27 cellular contexts compared by ENCODE assay signal in genomic region chr6:41111017-41111416, GRCh38. TPM values are rescaled to one million over a fixed set of nuclear protein-coding genes. Genes with fewer than 3 reads are reported as not detected.
DNase-seq lines count a peak whose midpoint lies in the region; ATAC-seq and TF ChIP-seq lines count a peak whose summit lies in the region.
"Had no signal": no experiment of that assay in that cellular context is flagged by ENCODE, and none has a peak within 500 bp of the region (broad histone marks: within the 10 kb centered on the region; RNA-seq: fewer than 3 reads in every experiment).

No MANE protein-coding gene starts in this region.

- 21% methylated on average over 3 of the region's 3 CpGs for WGBS in mammary epithelial cell (ENCODE audit: low coverage, missing lambda C conversion rate)

- in situ Hi-C loops in mammary epithelial cell (cut with MboI; ENCODE audit: low sequenced_read_pairs in 2 of 2), result no loop called here

- H3K27me3 Mint-ChIP-seq in MCF 10A (ENCODE audit: insufficient read depth, unreplicated experiment), result no peaks in the 10 kb centered on the region
- H3K27me3 Mint-ChIP-seq: CD8-positive, alpha-beta memory T cell; IgD-negative memory B cell had no signal

- H3K9ac ChIP-seq in mammary epithelial cell (ENCODE audit: insufficient read depth, low read length), result no peak overlapping the region

- no peaks in the 10 kb centered on the region for H4K20me1 ChIP-seq in mammary epithelial cell (ENCODE audit: insufficient read depth, low read length)

- H3K4me1 Mint-ChIP-seq in MCF 10A (ENCODE audit: insufficient read depth, unreplicated experiment), result no peaks in the 10 kb centered on the region
- H3K4me1 Mint-ChIP-seq: CD14-positive monocyte; CD8-positive, alpha-beta memory T cell; IgD-negative memory B cell had no signal

- H3K27ac Mint-ChIP-seq in MCF 10A (ENCODE audit: low read depth, unreplicated experiment), result no peak overlapping the region
- H3K27ac Mint-ChIP-seq: CD14-positive monocyte, GM23338, HFFc6, IgD-negative memory B cell had no signal

- H3K36me3 Mint-ChIP-seq in MCF 10A (ENCODE audit: insufficient read depth, unreplicated experiment), result peaks cover 14% of the 10 kb centered on the region

- POLR2A ChIA-PET in MCF 10A (lab: Yijun Ruan, JAX), result no interaction called here

- H3K79me2 ChIP-seq in mammary epithelial cell (ENCODE audit: insufficient read depth, low read length), result no peaks in the 10 kb centered on the region

- dilution Hi-C loops in mammary epithelial cell (cut with HindIII; ENCODE audit: low sequenced_read_pairs), result no loop called here

- H3K4me3 ChIP-seq in mammary epithelial cell (replicated peaks in 1 of 3; ENCODE audit: insufficient read depth in 1 of 3, low read depth in 2 of 3, low read length in 3 of 3) (no peak overlapping the region), upper lobe of right lung (no peak overlapping the region), tibial artery (no peak overlapping the region)
- H3K4me3 ChIP-seq: GM23338, HAP-1, SK-N-MC had no signal

- H3K36me3 ChIP-seq in mammary epithelial cell (ENCODE audit: insufficient read depth, low read length) (no peaks in the 10 kb centered on the region), upper lobe of right lung (no peaks in the 10 kb centered on the region), tibial artery (peaks cover 0 to 12% (median 7%) of the 10 kb centered on the region in 3 donors)
- H3K36me3 ChIP-seq: BE2C, HAP-1 had no signal

- ATAC-seq in upper lobe of right lung (peak; percentile 62), GM21526 (IDR thresholded peaks at IDR 0.05; ENCODE audit: low FRiP score, unreplicated experiment) (no peak)
- ATAC-seq: GM23338 had no signal

- no peaks in the 10 kb centered on the region for H3K9me3 ChIP-seq in mammary epithelial cell (replicated peaks; ENCODE audit: insufficient read depth, low read length)
- H3K9me3 ChIP-seq in upper lobe of right lung, result no peaks in the 10 kb centered on the region
- H3K9me3 ChIP-seq in tibial artery, result no peaks in the 10 kb centered on the region
- H3K9me3 ChIP-seq: BE2C, HAP-1 had no signal

- DNase-seq in mammary epithelial cell (peak; percentile 87), MCF 10A (ENCODE audit: unreplicated experiment) (no peak), islet precursor cell (peak; percentile 66), upper lobe of right lung (no peak), tibial artery (no peak)
- DNase-seq in stimulated activated CD4-positive, alpha-beta T cell treated with anti-CD3 and anti-CD28 coated beads, Interleukin-4, amount 100 ng/mL, for 24 hours, result no peak
- DNase-seq: 8988T; ACHN; BE2C; Calu3; CD8-positive, alpha-beta memory T cell; HFFc6; NCI-H1092; NCI-H1417 treated with DMSO at 0.1 percent for 48 hours; NCI-H1694 treated with DMSO at 0.1 percent for 48 hours; NCI-H2107; RPMI8226; SHP77 treated with DMSO at 0.1 percent for 48 hours had no signal

- no peak overlapping the region for H3K4me3 Mint-ChIP-seq in MCF 10A (ENCODE audit: unreplicated experiment)
- H3K4me3 Mint-ChIP-seq: CD14-positive monocyte; CD8-positive, alpha-beta memory T cell; GM23338; HFFc6; IgD-negative memory B cell had no signal

- H3K4me1 ChIP-seq in mammary epithelial cell (ENCODE audit: insufficient read depth, low read length) (peaks cover 10% of the 10 kb centered on the region), upper lobe of right lung (no peaks in the 10 kb centered on the region), tibial artery (no peaks in the 10 kb centered on the region)
- H3K4me1 ChIP-seq: BE2C, HAP-1 had no signal

- BruUV-seq in mammary epithelial cell (replicated peaks; lab: Mats Ljungman, UMichigan) (no TSS peak), MCF 10A (replicated peaks; lab: Mats Ljungman, UMichigan) (no TSS peak)

- intact Hi-C loops in mammary epithelial cell (cut with micrococcal nuclease), result no loop called here
- intact Hi-C loops in MCF 10A (cut with micrococcal nuclease), result no loop called here
- intact Hi-C loops in upper lobe of right lung (cut with DNase I), result no loop called here
- intact Hi-C loops in tibial artery (cut with DNase I; ENCODE audit: low total_unique reads), result no loop called here

- CTCF ChIA-PET in mammary epithelial cell (lab: Charles Lee; ENCODE audit: low non-redundant PET), result no interaction called here
- CTCF ChIA-PET in MCF 10A (lab: Yijun Ruan, JAX), result interaction anchor here (0.6 kb wide), 1 partner anchor 222 kb away, joined by 3 read pairs; no protein-coding TSS in a partner anchor

- peak overlapping the region; percentile 13 for H2AFZ ChIP-seq in mammary epithelial cell (ENCODE audit: low read depth, low read length)
- H2AFZ ChIP-seq: GM23338 had no signal

- no peak overlapping the region for H3K27ac ChIP-seq in mammary epithelial cell (ENCODE audit: insufficient read depth, low read depth, low read length)
- H3K27ac ChIP-seq in VCaP, result peak overlapping the region; percentile 65
- no peak overlapping the region for H3K27ac ChIP-seq in upper lobe of right lung
- H3K27ac ChIP-seq in tibial artery, result no peak overlapping the region
- H3K27ac ChIP-seq: SK-N-MC had no signal

- H3K9me3 Mint-ChIP-seq in MCF 10A (ENCODE audit: unreplicated experiment), result no peaks in the 10 kb centered on the region
- H3K9me3 Mint-ChIP-seq: CD14-positive monocyte; CD8-positive, alpha-beta memory T cell; GM23338; HFFc6; IgD-negative memory B cell had no signal

- TF ChIP-seq CTCF in mammary epithelial cell (conservative IDR thresholded peaks at IDR 0.05 in 1 of 2, IDR thresholded peaks at IDR 0.05 in 1 of 2; ENCODE audit: extremely low read depth in 1 of 2, insufficient read depth in 1 of 2, low read depth in 1 of 2, low read length in 2 of 2), result no peak
- no peak for TF ChIP-seq CTCF in MCF 10A (IDR thresholded peaks at IDR 0.05; ENCODE audit: unreplicated experiment)
- no peak for TF ChIP-seq CTCF in VCaP (conservative IDR thresholded peaks at IDR 0.05)
- TF ChIP-seq CTCF in upper lobe of right lung (IDR thresholded peaks at IDR 0.05), result no peak
- TF ChIP-seq CTCF in tibial artery (IDR thresholded peaks at IDR 0.05), result no peak

- H3K4me2 ChIP-seq in mammary epithelial cell (ENCODE audit: insufficient read depth, low read depth, low read length), result peak overlapping the region; percentile 49
- H3K4me2 ChIP-seq: GM23338 had no signal

- H3K27me3 ChIP-seq in mammary epithelial cell (ENCODE audit: insufficient read depth, low read length) (no peaks in the 10 kb centered on the region), upper lobe of right lung (no peaks in the 10 kb centered on the region), tibial artery (no peaks in the 10 kb centered on the region)
- H3K27me3 ChIP-seq: BE2C had no signal

RNA-seq across cellular contexts. Expression of gene NFYA, which starts 38.2 kb away (rescaled TPM):
- total RNA-seq in mammary epithelial cell (10 to 100 TPM; 18.5 to 29.1 TPM), MCF 10A (2022) (41.5 and 42.1 TPM in 2 replicates), upper lobe of right lung (23.9 TPM)
- polyA plus RNA-seq in mammary epithelial cell, result 12.5 TPM
- 20.7 TPM for polyA minus RNA-seq in mammary epithelial cell

RNA-seq across cellular contexts. Expression of gene OARD1, which starts 38.9 kb away (rescaled TPM):
- total RNA-seq in mammary epithelial cell, result 10 to 100 TPM in 1 of 2 donors, 1 to 10 TPM in 1; 9.3 to 22.2 TPM
- polyA plus RNA-seq in mammary epithelial cell, result 10.0 TPM
- 5.1 TPM for polyA minus RNA-seq in mammary epithelial cell
- total RNA-seq in MCF 10A (2022), result 28.0 and 35.2 TPM in 2 replicates
- total RNA-seq in upper lobe of right lung, result 22.1 TPM

RNA-seq across cellular contexts. Expression of gene TREML1, which starts 43.1 kb away (rescaled TPM):
- total RNA-seq in mammary epithelial cell, result 1 to 10 TPM in 1 of 2 donors, under 1 TPM in 1; 0.83 to 2.1 TPM
- 3.0 TPM for polyA plus RNA-seq in mammary epithelial cell
- polyA minus RNA-seq in mammary epithelial cell, result 11.9 TPM
- total RNA-seq in MCF 10A (2022), result not detected in 2 replicates
- 2.5 TPM for total RNA-seq in upper lobe of right lung
- total RNA-seq: Calu3; CD8-positive, alpha-beta memory T cell; G401; GM23338; HFFc6; NCI-H460 had no signal
- polyA plus RNA-seq: CD8-positive, alpha-beta memory T cell; GM23338 had no signal

RNA-seq across cellular contexts. Expression of gene TREM2, which starts 51.9 kb away (rescaled TPM):
- 100 to 1,000 TPM in 1 of 2 donors, 10 to 100 TPM in 1; 30.0 to 142 TPM for total RNA-seq in mammary epithelial cell
- polyA plus RNA-seq in mammary epithelial cell, result 91.0 TPM
- 74.3 TPM for polyA minus RNA-seq in mammary epithelial cell
- 0.42 and 0.63 TPM in 2 replicates for total RNA-seq in MCF 10A (2022)
- 62.2 TPM for total RNA-seq in upper lobe of right lung
- total RNA-seq: Calu3, G401, GM23338, HFFc6, NCI-H460 had no signal
- polyA plus RNA-seq: CD8-positive, alpha-beta memory T cell; GM23338; IgD-negative memory B cell had no signal

RNA-seq across cellular contexts. Expression of gene APOBEC2, which starts 58.0 kb away (rescaled TPM):
- not detected for total RNA-seq in mammary epithelial cell
- not detected for polyA plus RNA-seq in mammary epithelial cell
- not detected for polyA minus RNA-seq in mammary epithelial cell
- not detected in 2 replicates for total RNA-seq in MCF 10A (2022)
- total RNA-seq in upper lobe of right lung, result not detected
- total RNA-seq: Calu3; CD8-positive, alpha-beta memory T cell; G401; GM23338; HFFc6; NCI-H460 had no signal
- polyA plus RNA-seq: CD8-positive, alpha-beta memory T cell had no signal

Comparison
In these comparisons a context has a peak if more than half of its experiments do, and no peak if none do; other contexts are left out.
1. DNase-seq: peak in mammary epithelial cell (single experiment) and islet precursor cell (single experiment); none in MCF 10A (single experiment), upper lobe of right lung (single experiment), tibial artery (0 of 2) and stimulated activated CD4-positive, alpha-beta T cell treated with anti-CD3 and anti-CD28 coated beads, Interleukin-4, amount 100 ng/mL, for 24 hours (single experiment).